ENCODE assay signal across 1 cellular context in genomic region chr15:87626835-87627234, GRCh38.
A peak's percentile ranks its signal among the peaks of the same experiment; 100 is the strongest.
TF ChIP-seq lines count a peak whose summit lies in the region.

No MANE protein-coding gene starts in this region.

TF ChIP-seq in K562, 482 proteins besides CTCF, POLR2A, EP300 and RAD21 (continued from another document):
- TF ChIP-seq GTF3C2 (IDR thresholded peaks at IDR 0.05; ENCODE audit: borderline replicate concordance, extremely low read depth, insufficient read length), result no peak
- TF ChIP-seq CBFA2T3 (IDR thresholded peaks at IDR 0.05), result peak; percentile 94
- peak; percentile 70 for TF ChIP-seq NFIC (IDR thresholded peaks at IDR 0.05)
- no peak for TF ChIP-seq NFE2L1 (tag; IDR thresholded peaks at IDR 0.05; ENCODE audit: borderline replicate concordance, low read depth)
- no peak for TF ChIP-seq POLR2G (IDR thresholded peaks at IDR 0.05; ENCODE audit: low read depth, low read length)
- TF ChIP-seq LARP7 (IDR thresholded peaks at IDR 0.05), result no peak
- no peak for TF ChIP-seq ZSCAN32 (CRISPR knock-in tag; IDR thresholded peaks at IDR 0.05)
- no peak for TF ChIP-seq NKRF (IDR thresholded peaks at IDR 0.05; ENCODE audit: borderline replicate concordance)
- TF ChIP-seq NBN (IDR thresholded peaks at IDR 0.05; ENCODE audit: low read depth), result no peak
- no peak for TF ChIP-seq TCF7L2 (IDR thresholded peaks at IDR 0.05; ENCODE audit: low read depth, low read length)
- TF ChIP-seq PHB2 (IDR thresholded peaks at IDR 0.05; ENCODE audit: low read depth), result no peak
- peak; percentile 83 for TF ChIP-seq TCF3 (CRISPR knock-in tag; IDR thresholded peaks at IDR 0.05)
- peak; percentile 27; the same call in 1 of the 2 replicates for TF ChIP-seq CREM (IDR thresholded peaks at IDR 0.05; ENCODE audit: low read depth)
- no peak for TF ChIP-seq ZNF232 (CRISPR knock-in tag; IDR thresholded peaks at IDR 0.05)
- no peak for TF ChIP-seq FOXA1 (IDR thresholded peaks at IDR 0.05; ENCODE audit: borderline replicate concordance)
- no peak for TF ChIP-seq L3MBTL2 (IDR thresholded peaks at IDR 0.05)
- no peak for TF ChIP-seq ARHGAP35 (IDR thresholded peaks at IDR 0.05; ENCODE audit: partially characterized antibody)
- no peak for TF ChIP-seq RAD51 (IDR thresholded peaks at IDR 0.05; ENCODE audit: borderline replicate concordance, low read depth)
- no peak for TF ChIP-seq TRIM28 (IDR thresholded peaks at IDR 0.05)
- TF ChIP-seq BCOR (IDR thresholded peaks at IDR 0.05), result 0 out of 2 replicates have a peak, but pooled peaks have one; percentile 15
- no peak for TF ChIP-seq KAT2B (IDR thresholded peaks at IDR 0.05; ENCODE audit: low read depth, low read length)
- TF ChIP-seq SOX6 (IDR thresholded peaks at IDR 0.05), result peak; percentile 84
- no peak for TF ChIP-seq NUFIP1 (IDR thresholded peaks at IDR 0.05; ENCODE audit: partially characterized antibody)
- no peak for TF ChIP-seq ZBTB17 (CRISPR knock-in tag; IDR thresholded peaks at IDR 0.05)
- no peak for TF ChIP-seq CREB5 (CRISPR knock-in tag; IDR thresholded peaks at IDR 0.05)
- TF ChIP-seq STAG1 (CRISPR knock-in tag; IDR thresholded peaks at IDR 0.05; ENCODE audit: borderline replicate concordance), result no peak
- peak; percentile 69 for TF ChIP-seq CCNT2 (IDR thresholded peaks at IDR 0.05; ENCODE audit: borderline replicate concordance, extremely low read depth, insufficient read length, low read depth, low read length)
- TF ChIP-seq SRF (CRISPR knock-in tag; IDR thresholded peaks at IDR 0.05), result no peak
- peak; percentile 89 for TF ChIP-seq CBFA2T2 (conservative IDR thresholded peaks at IDR 0.05)
- TF ChIP-seq ZNF282 (CRISPR knock-in tag; IDR thresholded peaks at IDR 0.05), result no peak
- TF ChIP-seq SMARCA4 (IDR thresholded peaks at IDR 0.05), result peak; percentile 74
- no peak for TF ChIP-seq SIRT6 (IDR thresholded peaks at IDR 0.05; ENCODE audit: low read depth, low read length)
- no peak for TF ChIP-seq MBD2 (IDR thresholded peaks at IDR 0.05; ENCODE audit: borderline replicate concordance, low read depth)
- no peak for TF ChIP-seq ZNF551 (CRISPR knock-in tag; IDR thresholded peaks at IDR 0.05)
